ENCODE assay signal across 24 cellular contexts in the genomic region with DNA sequence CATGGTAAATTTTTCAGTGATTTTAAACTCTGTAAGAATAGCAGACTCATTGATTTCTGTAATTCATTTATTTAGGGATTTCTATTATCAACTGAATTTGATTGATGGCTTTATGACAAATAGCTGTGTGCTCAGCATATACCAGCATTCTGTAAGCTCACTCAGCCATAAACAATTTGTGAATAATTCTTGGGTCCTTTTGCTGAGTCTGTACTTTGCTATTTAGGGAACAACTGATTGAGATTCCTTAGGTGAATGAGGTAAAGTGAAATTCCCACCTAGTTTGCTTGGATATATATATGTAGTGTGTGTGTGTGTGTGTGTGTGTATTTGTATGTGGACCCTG.
"Had no signal": no experiment of that assay in that cellular context is flagged by ENCODE, and none has a peak within 500 bp of the region (broad histone marks: within the 10 kb centered on the region; RNA-seq: fewer than 3 reads in every experiment).

No MANE protein-coding gene starts in this region.

- H3K27me3 ChIP-seq: body of pancreas, cardiac muscle cell, right lobe of liver, testis, vagina had no signal

- H3K9ac ChIP-seq: parathyroid adenoma had no signal

- H3K9me3 ChIP-seq: body of pancreas, right lobe of liver, testis, vagina had no signal

- H3K79me2 ChIP-seq: parathyroid adenoma had no signal

- H3K27ac ChIP-seq: body of pancreas, cardiac muscle cell, parathyroid adenoma, right lobe of liver, testis, vagina had no signal

- H3K36me3 ChIP-seq: cardiac muscle cell, right lobe of liver, vagina had no signal

- DNase-seq: activated B cell treated with CpG ODN at 0.5 μM for 24 hours; activated CD4-positive, alpha-beta T cell treated with anti-CD3 and anti-CD28 coated beads for 36 hours; activated CD4-positive, alpha-beta T cell treated with anti-CD3 and anti-CD28 coated beads, Interleukin-2, amount 50 U/mL, for 48 hours; activated effector memory CD4-positive, alpha-beta T cell treated with Interleukin-2 at 50 U/mL for 16 hours; activated naive CD4-positive, alpha-beta T cell treated with anti-CD3 and anti-CD28 coated beads for 36 hours; activated naive CD8-positive, alpha-beta T cell treated with anti-CD3 and anti-CD28 coated beads, Interleukin-2, amount 10 ng/mL, durations not matched to agents 7 days and 5 days; activated T-cell treated with anti-CD3 and anti-CD28 coated beads, Interleukin-2, amount 50 U/mL, for 72 hours; amniotic stem cell; body of pancreas; cortex of kidney; endodermal cell; foreskin fibroblast; kidney; left ventricle myocardium superior; right lobe of liver; small intestine; stimulated activated CD8-positive, alpha-beta memory T cell treated with anti-CD3 and anti-CD28 coated beads, Interleukin-4, amount 100 ng/mL, for 48 hours; stimulated activated naive B cell treated with anti-CD40 and anti-IgM and Interleukin-4, amounts not matched to agents 10 μg/mL and 1 μg/mL and 100 μg/mL, for 72 hours; T1000; testis; trophoblast cell had no signal

- H2AFZ ChIP-seq: parathyroid adenoma had no signal

- H3K4me3 ChIP-seq: body of pancreas, cardiac muscle cell, right lobe of liver, vagina had no signal
